Comparison of ENCODE assay signal across 17 cellular contexts in the genomic region with DNA sequence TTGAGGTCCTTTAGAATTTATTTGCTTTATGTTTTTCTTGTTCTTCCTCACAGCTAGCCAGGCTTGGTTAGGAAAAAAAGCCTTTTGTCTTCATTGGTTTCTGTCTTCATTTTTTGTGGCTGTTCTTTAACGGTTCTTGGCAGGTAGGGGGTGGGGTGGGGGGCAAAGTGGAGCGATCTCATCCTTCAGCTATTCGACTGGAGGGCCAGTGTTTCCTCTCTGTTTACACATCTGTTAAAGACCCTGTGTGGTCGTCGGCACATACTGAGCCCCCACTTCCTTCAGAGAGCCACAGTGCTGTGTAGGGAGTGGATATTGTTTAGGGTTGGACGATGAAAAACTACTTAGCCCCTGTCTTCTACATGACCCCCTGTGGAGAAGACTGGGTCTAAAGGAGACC. TPM values are rescaled to one million over a fixed set of nuclear protein-coding genes. Genes with fewer than 3 reads are reported as not detected.
DNase-seq lines count a peak whose midpoint lies in the region; ATAC-seq, FAIRE-seq and TF ChIP-seq lines count a peak whose summit lies in the region.
"Had no signal": no experiment of that assay in that cellular context is flagged by ENCODE, and none has a peak within 500 bp of the region (broad histone marks: within the 10 kb centered on the region; RNA-seq: fewer than 3 reads in every experiment).

No MANE protein-coding gene starts in this region.

- TF ChIP-seq EP300 in esophagus muscularis mucosa (IDR thresholded peaks at IDR 0.05): no peak

- intact Hi-C loops in esophagus muscularis mucosa (cut with DNase I): no loop called here

- peaks cover 39% of the 10 kb centered on the region for H3K4me1 Mint-ChIP-seq in nephron progenitor cell
- H3K4me1 Mint-ChIP-seq: central memory CD8-positive, alpha-beta T cell had no signal

- TF ChIP-seq POLR2A in H54 (IDR thresholded peaks at IDR 0.05; ENCODE audit: low read depth, low read length): no peak
- TF ChIP-seq POLR2A in esophagus muscularis mucosa (IDR thresholded peaks at IDR 0.05; ENCODE audit: low read depth): no peak

- peak overlapping the region; percentile 97 for H3K27ac Mint-ChIP-seq in nephron progenitor cell
- H3K27ac Mint-ChIP-seq: activated CD8-positive, alpha-beta T cell treated with anti-CD3 and anti-CD28 coated beads, Interleukin-2, amount 10 ng/mL, durations not matched to agents 7 days and 5 days; activated T-helper 1 cell treated with anti-CD3 and anti-CD28 coated beads, Interleukin-12 subunit alpha, Interleukin-12 subunit beta, Interleukin-2, Interleukin-4 antibody, amounts not matched to agents 30 ng/mL and 10 ng/mL and 1 ng/mL, durations not matched to agents 14 hours and 24 hours and 36 hours had no signal

- H3K4me3 Mint-ChIP-seq in nephron progenitor cell: peak overlapping the region; percentile 58
- H3K4me3 Mint-ChIP-seq: activated CD8-positive, alpha-beta T cell treated with anti-CD3 and anti-CD28 coated beads, Interleukin-2, amount 10 ng/mL, durations not matched to agents 7 days and 5 days; activated T-helper 1 cell treated with anti-CD3 and anti-CD28 coated beads, Interleukin-12 subunit alpha, Interleukin-12 subunit beta, Interleukin-2, Interleukin-4 antibody, amounts not matched to agents 30 ng/mL and 10 ng/mL and 1 ng/mL, durations not matched to agents 14 hours and 24 hours and 36 hours; central memory CD8-positive, alpha-beta T cell had no signal

- ATAC-seq in HG03095 (IDR thresholded peaks at IDR 0.05; ENCODE audit: unreplicated experiment): no peak
- ATAC-seq: activated CD8-positive, alpha-beta T cell treated with anti-CD3 and anti-CD28 coated beads, Interleukin-2, amount 10 ng/mL, durations not matched to agents 7 days and 5 days; HCT116 had no signal

- peak overlapping the region in 3 of 4 donors; percentile 60 to 65 (median 61) for H3K27ac ChIP-seq in esophagus muscularis mucosa (replicated peaks in 1 of 4)

- no peaks in the 10 kb centered on the region for H3K9me3 ChIP-seq in esophagus muscularis mucosa
- H3K9me3 ChIP-seq: sigmoid colon had no signal

- H3K4me1 ChIP-seq in esophagus muscularis mucosa: peaks cover 0 to 27% (median 26%) of the 10 kb centered on the region in 4 donors

- no peaks in the 10 kb centered on the region for H3K27me3 Mint-ChIP-seq in nephron progenitor cell (ENCODE audit: low read depth, poor library complexity)
- H3K27me3 Mint-ChIP-seq: central memory CD8-positive, alpha-beta T cell had no signal

- H3K36me3 Mint-ChIP-seq in nephron progenitor cell (ENCODE audit: low read depth): peaks cover 47% of the 10 kb centered on the region

- no peaks in the 10 kb centered on the region for H3K9me3 Mint-ChIP-seq in nephron progenitor cell
- H3K9me3 Mint-ChIP-seq: activated T-helper 1 cell treated with anti-CD3 and anti-CD28 coated beads, Interleukin-12 subunit alpha, Interleukin-12 subunit beta, Interleukin-2, Interleukin-4 antibody, amounts not matched to agents 30 ng/mL and 10 ng/mL and 1 ng/mL, durations not matched to agents 14 hours and 24 hours and 36 hours; central memory CD8-positive, alpha-beta T cell had no signal

- TF ChIP-seq CTCF in esophagus muscularis mucosa (IDR thresholded peaks at IDR 0.05): no peak
- no peak for TF ChIP-seq CTCF in nephron progenitor cell (IDR thresholded peaks at IDR 0.05)

- 55% methylated on average over 6 of the region's 6 CpGs for WGBS in esophagus muscularis mucosa

- no peak overlapping the region for H3K4me3 ChIP-seq in esophagus muscularis mucosa
- H3K4me3 ChIP-seq: sigmoid colon had no signal

- H3K36me3 ChIP-seq in esophagus muscularis mucosa: peaks cover 16 to 79% (median 52%) of the 10 kb centered on the region in 4 donors

- FAIRE-seq in H54 (lab: Jason Lieb, UNC) (peak; percentile 27), RCC 7860 (lab: Jason Lieb, UNC) (no peak)

- no peaks in the 10 kb centered on the region for H3K27me3 ChIP-seq in esophagus muscularis mucosa
- H3K27me3 ChIP-seq: sigmoid colon had no signal

- no peak for DNase-seq in H54 (ENCODE audit: insufficient read length, low spot score)
- DNase-seq in RCC 7860 (ENCODE audit: low spot score): peak; percentile 25
- DNase-seq in esophagus muscularis mucosa (ENCODE audit: extremely low spot score): no peak
- DNase-seq in nephron progenitor cell: peak; percentile 20
- no peak for DNase-seq in Kasumi-1 (lab: John Stamatoyannopoulos, UW)
- DNase-seq in T-helper 2 cell: no peak
- no peak for DNase-seq in NCI-H82 (lab: John Stamatoyannopoulos, UW)
- DNase-seq: activated CD8-positive, alpha-beta T cell treated with anti-CD3 and anti-CD28 coated beads, Interleukin-2, amount 10 ng/mL, durations not matched to agents 7 days and 5 days; NCI-H2081 treated with DMSO at 0.1 percent for 48 hours; NCI-H524; nucleus accumbens; sigmoid colon; stimulated activated CD4-positive, alpha-beta T cell treated with anti-CD3 and anti-CD28 coated beads, Interleukin-2, amount 100 ng/mL, for 48 hours had no signal

RNA-seq across cellular contexts. Expression of a gene that starts 28.9 kb away (rescaled TPM):
- 10 to 100 TPM; 16.2 to 27.8 (median 25.6) TPM for total RNA-seq in esophagus muscularis mucosa

Comparison
In these comparisons a context has a peak if more than half of its experiments do, and no peak if none do; other contexts are left out.
1. DNase-seq: peak in RCC 7860 (single experiment) and nephron progenitor cell (single experiment); none in H54 (single experiment), esophagus muscularis mucosa (single experiment), Kasumi-1 (0 of 2), T-helper 2 cell (0 of 5) and NCI-H82 (single experiment).